1 cellular context compared by ENCODE assay signal in the genomic region with DNA sequence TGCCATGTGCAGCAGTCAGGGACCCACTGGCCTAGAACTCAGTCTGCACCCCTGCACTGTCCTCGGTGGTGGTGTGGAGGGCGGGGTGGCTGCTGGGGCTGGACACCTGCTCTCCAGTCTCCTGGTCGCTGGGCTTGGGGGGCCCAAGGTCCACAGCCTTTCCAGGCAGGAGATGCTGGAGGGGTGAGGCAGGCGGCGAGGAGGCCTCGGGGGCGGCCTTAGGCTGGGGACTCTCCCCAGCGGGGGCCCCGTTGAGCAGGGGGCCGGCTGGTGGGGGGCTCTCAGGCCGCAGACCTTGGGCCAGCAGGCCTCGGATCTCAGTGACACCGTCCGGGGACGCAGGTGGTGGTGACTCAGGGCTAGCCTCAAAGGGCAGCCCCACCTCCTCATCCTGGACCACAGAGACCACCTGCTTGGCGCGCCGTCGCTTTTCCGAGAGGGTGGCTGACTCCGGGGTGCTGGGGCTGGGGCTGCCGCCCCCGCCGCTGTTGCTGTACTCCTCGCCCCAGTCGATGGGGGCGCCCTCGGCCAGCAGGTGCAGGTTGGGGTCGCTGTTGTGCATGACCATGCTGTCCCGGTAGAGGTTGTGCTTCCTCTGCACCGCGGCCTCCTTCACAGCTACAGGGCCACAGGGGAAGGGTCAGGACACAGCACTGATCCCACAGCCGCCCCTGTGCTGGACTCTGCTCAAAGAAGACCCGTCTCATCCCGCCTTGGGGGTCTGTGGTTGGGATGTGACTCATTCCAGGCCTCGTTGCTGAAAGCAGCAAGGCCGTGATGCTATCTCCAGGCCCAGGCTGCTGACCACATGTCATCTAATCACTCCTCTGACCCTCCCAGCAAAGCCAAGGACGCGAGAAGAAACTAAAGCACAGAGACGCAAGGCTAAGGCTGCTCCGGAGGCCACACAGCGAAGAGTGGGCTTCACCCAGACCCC.
TF ChIP-seq lines count a peak whose summit lies in the region.

No MANE protein-coding gene starts in this region.

TF ChIP-seq in K562, 482 proteins besides CTCF, POLR2A, EP300 and RAD21 (continued from another document and continues in another):
- TF ChIP-seq CEBPZ (IDR thresholded peaks at IDR 0.05; ENCODE audit: borderline replicate concordance, low read depth, low read length) (no peak), HNRNPH1 (optimal IDR thresholded peaks at IDR 0.05; ENCODE audit: low read depth, low read length) (no peak), FOXK2 (conservative IDR thresholded peaks at IDR 0.05 in 1 of 2, IDR thresholded peaks at IDR 0.05 in 1 of 2; ENCODE audit: low read depth in 2 of 2) (0 out of 4 replicates have a peak, but pooled peaks have one; percentile 10 to 25), MEIS2 (IDR thresholded peaks at IDR 0.05; ENCODE audit: partially characterized antibody) (peak; percentile 67), ZNF134 (CRISPR knock-in tag; conservative IDR thresholded peaks at IDR 0.05) (0 out of 2 replicates have a peak, but pooled peaks have one; percentile 31), MAX (CRISPR knock-in tag; IDR thresholded peaks at IDR 0.05) (peak; percentile 85), ZNF347 (CRISPR knock-in tag; IDR thresholded peaks at IDR 0.05; ENCODE audit: low read depth) (no peak), ZNF436 (CRISPR knock-in tag; IDR thresholded peaks at IDR 0.05) (no peak), NFYB (IDR thresholded peaks at IDR 0.05; ENCODE audit: extremely low read depth, insufficient read length) (no peak), HIVEP1 (CRISPR knock-in tag; IDR thresholded peaks at IDR 0.05) (0 out of 2 replicates have a peak, but pooled peaks have one; percentile 56), BHLHE40 (IDR thresholded peaks at IDR 0.05; ENCODE audit: low read length) (no peak), NKRF (IDR thresholded peaks at IDR 0.05; ENCODE audit: borderline replicate concordance) (no peak), THRAP3 (IDR thresholded peaks at IDR 0.05; ENCODE audit: borderline replicate concordance) (no peak), ZBED1 (IDR thresholded peaks at IDR 0.05) (no peak), SP1 (CRISPR knock-in tag; IDR thresholded peaks at IDR 0.05) (peak; percentile 30; the same call in 1 of the 2 replicates), ZBTB9 (CRISPR knock-in tag; IDR thresholded peaks at IDR 0.05) (0 out of 2 replicates have a peak, but pooled peaks have one; percentile 53), ETV1 (tag; conservative IDR thresholded peaks at IDR 0.05; ENCODE audit: low read depth) (no peak), DLX4 (CRISPR knock-in tag; IDR thresholded peaks at IDR 0.05) (no peak), NR0B1 (IDR thresholded peaks at IDR 0.05; ENCODE audit: partially characterized antibody) (no peak), PRPF4 (IDR thresholded peaks at IDR 0.05; ENCODE audit: insufficient read depth, low read depth, low read length, poor library complexity, severe bottlenecking) (no peak), ZBTB7A (IDR thresholded peaks at IDR 0.05; ENCODE audit: borderline replicate concordance, control insufficient read depth, low read depth, low read length) (peak; percentile 90), SREBF2 (CRISPR knock-in tag; IDR thresholded peaks at IDR 0.05) (no peak), ZSCAN29 (IDR thresholded peaks at IDR 0.05) (no peak), TSC22D4 (tag; IDR thresholded peaks at IDR 0.05) (no peak), SMAD4 (CRISPR knock-in tag; conservative IDR thresholded peaks at IDR 0.05) (peak; percentile 83), TOE1 (IDR thresholded peaks at IDR 0.05; ENCODE audit: borderline replicate concordance) (peak; percentile 33; the same call in 1 of the 2 replicates), TOE1 (CRISPR knock-in tag; IDR thresholded peaks at IDR 0.05; ENCODE audit: borderline replicate concordance, low read depth) (no peak), SAFB (IDR thresholded peaks at IDR 0.05; ENCODE audit: borderline replicate concordance, low read depth, low read length) (no peak), SRSF9 (IDR thresholded peaks at IDR 0.05; ENCODE audit: borderline replicate concordance, low read depth, low read length) (no peak), JUN (IDR thresholded peaks at IDR 0.05; ENCODE audit: borderline replicate concordance, low read depth, low read length) (peak; percentile 92), JUN (CRISPR knock-in tag; IDR thresholded peaks at IDR 0.05; ENCODE audit: borderline replicate concordance) (peak; percentile 62; the same call in 1 of the 2 replicates), ELF2 (CRISPR knock-in tag; IDR thresholded peaks at IDR 0.05) (no peak), KDM5B (IDR thresholded peaks at IDR 0.05; ENCODE audit: insufficient replicate concordance, low read depth, low read length) (no peak), CSDE1 (IDR thresholded peaks at IDR 0.05) (no peak), ZNF431 (CRISPR knock-in tag; IDR thresholded peaks at IDR 0.05) (no peak)
- TF ChIP-seq, protein P1, sequence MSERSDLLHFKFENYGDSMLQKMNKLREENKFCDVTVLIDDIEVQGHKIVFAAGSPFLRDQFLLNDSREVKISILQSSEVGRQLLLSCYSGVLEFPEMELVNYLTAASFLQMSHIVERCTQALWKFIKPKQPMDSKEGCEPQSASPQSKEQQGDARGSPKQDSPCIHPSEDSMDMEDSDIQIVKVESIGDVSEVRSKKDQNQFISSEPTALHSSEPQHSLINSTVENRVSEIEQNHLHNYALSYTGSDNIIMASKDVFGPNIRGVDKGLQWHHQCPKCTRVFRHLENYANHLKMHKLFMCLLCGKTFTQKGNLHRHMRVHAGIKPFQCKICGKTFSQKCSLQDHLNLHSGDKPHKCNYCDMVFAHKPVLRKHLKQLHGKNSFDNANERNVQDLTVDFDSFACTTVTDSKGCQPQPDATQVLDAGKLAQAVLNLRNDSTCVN (CRISPR knock-in tag; IDR thresholded peaks at IDR 0.05): 0 out of 2 replicates have a peak, but pooled peaks have one; percentile 9
- TF ChIP-seq, protein P2, sequence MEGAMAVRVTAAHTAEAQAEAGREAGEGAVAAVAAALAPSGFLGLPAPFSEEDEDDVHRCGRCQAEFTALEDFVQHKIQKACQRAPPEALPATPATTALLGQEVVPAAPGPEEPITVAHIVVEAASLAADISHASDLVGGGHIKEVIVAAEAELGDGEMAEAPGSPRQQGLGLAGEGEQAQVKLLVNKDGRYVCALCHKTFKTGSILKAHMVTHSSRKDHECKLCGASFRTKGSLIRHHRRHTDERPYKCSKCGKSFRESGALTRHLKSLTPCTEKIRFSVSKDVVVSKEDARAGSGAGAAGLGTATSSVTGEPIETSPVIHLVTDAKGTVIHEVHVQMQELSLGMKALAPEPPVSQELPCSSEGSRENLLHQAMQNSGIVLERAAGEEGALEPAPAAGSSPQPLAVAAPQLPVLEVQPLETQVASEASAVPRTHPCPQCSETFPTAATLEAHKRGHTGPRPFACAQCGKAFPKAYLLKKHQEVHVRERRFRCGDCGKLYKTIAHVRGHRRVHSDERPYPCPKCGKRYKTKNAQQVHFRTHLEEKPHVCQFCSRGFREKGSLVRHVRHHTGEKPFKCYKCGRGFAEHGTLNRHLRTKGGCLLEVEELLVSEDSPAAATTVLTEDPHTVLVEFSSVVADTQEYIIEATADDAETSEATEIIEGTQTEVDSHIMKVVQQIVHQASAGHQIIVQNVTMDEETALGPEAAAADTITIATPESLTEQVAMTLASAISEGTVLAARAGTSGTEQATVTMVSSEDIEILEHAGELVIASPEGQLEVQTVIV (CRISPR knock-in tag; IDR thresholded peaks at IDR 0.05; ENCODE audit: borderline replicate concordance): no peak
- TF ChIP-seq, protein P3, sequence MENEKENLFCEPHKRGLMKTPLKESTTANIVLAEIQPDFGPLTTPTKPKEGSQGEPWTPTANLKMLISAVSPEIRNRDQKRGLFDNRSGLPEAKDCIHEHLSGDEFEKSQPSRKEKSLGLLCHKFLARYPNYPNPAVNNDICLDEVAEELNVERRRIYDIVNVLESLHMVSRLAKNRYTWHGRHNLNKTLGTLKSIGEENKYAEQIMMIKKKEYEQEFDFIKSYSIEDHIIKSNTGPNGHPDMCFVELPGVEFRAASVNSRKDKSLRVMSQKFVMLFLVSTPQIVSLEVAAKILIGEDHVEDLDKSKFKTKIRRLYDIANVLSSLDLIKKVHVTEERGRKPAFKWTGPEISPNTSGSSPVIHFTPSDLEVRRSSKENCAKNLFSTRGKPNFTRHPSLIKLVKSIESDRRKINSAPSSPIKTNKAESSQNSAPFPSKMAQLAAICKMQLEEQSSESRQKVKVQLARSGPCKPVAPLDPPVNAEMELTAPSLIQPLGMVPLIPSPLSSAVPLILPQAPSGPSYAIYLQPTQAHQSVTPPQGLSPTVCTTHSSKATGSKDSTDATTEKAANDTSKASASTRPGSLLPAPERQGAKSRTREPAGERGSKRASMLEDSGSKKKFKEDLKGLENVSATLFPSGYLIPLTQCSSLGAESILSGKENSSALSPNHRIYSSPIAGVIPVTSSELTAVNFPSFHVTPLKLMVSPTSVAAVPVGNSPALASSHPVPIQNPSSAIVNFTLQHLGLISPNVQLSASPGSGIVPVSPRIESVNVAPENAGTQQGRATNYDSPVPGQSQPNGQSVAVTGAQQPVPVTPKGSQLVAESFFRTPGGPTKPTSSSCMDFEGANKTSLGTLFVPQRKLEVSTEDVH (IDR thresholded peaks at IDR 0.05; ENCODE audit: low read depth, partially characterized antibody): no peak
- TF ChIP-seq, protein P4, sequence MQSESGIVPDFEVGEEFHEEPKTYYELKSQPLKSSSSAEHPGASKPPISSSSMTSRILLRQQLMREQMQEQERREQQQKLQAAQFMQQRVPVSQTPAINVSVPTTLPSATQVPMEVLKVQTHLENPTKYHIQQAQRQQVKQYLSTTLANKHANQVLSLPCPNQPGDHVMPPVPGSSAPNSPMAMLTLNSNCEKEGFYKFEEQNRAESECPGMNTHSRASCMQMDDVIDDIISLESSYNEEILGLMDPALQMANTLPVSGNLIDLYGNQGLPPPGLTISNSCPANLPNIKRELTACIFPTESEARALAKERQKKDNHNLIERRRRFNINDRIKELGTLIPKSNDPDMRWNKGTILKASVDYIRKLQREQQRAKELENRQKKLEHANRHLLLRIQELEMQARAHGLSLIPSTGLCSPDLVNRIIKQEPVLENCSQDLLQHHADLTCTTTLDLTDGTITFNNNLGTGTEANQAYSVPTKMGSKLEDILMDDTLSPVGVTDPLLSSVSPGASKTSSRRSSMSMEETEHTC (IDR thresholded peaks at IDR 0.05): 0 out of 2 replicates have a peak, but pooled peaks have one; percentile 59
